1 cellular context compared by ENCODE assay signal in genomic region chr19:2427323-2428026, GRCh38.
TF ChIP-seq lines count a peak whose summit lies in the region.

Gene TIMM13, minus strand, starts transcription at chr19:2427586. Its CDS starts 53 bp downstream, at chr19:2427533.

TF ChIP-seq in K562, 482 proteins besides CTCF, POLR2A, EP300 and RAD21 (continued from another document and continues in another):
- TF ChIP-seq, protein P1, sequence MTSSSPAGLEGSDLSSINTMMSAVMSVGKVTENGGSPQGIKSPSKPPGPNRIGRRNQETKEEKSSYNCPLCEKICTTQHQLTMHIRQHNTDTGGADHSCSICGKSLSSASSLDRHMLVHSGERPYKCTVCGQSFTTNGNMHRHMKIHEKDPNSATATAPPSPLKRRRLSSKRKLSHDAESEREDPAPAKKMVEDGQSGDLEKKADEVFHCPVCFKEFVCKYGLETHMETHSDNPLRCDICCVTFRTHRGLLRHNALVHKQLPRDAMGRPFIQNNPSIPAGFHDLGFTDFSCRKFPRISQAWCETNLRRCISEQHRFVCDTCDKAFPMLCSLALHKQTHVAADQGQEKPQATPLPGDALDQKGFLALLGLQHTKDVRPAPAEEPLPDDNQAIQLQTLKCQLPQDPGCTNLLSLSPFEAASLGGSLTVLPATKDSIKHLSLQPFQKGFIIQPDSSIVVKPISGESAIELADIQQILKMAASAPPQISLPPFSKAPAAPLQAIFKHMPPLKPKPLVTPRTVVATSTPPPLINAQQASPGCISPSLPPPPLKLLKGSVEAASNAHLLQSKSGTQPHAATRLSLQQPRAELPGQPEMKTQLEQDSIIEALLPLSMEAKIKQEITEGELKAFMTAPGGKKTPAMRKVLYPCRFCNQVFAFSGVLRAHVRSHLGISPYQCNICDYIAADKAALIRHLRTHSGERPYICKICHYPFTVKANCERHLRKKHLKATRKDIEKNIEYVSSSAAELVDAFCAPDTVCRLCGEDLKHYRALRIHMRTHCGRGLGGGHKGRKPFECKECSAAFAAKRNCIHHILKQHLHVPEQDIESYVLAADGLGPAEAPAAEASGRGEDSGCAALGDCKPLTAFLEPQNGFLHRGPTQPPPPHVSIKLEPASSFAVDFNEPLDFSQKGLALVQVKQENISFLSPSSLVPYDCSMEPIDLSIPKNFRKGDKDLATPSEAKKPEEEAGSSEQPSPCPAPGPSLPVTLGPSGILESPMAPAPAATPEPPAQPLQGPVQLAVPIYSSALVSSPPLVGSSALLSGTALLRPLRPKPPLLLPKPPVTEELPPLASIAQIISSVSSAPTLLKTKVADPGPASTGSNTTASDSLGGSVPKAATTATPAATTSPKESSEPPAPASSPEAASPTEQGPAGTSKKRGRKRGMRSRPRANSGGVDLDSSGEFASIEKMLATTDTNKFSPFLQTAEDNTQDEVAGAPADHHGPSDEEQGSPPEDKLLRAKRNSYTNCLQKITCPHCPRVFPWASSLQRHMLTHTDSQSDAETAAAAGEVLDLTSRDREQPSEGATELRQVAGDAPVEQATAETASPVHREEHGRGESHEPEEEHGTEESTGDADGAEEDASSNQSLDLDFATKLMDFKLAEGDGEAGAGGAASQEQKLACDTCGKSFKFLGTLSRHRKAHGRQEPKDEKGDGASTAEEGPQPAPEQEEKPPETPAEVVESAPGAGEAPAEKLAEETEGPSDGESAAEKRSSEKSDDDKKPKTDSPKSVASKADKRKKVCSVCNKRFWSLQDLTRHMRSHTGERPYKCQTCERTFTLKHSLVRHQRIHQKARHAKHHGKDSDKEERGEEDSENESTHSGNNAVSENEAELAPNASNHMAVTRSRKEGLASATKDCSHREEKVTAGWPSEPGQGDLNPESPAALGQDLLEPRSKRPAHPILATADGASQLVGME (CRISPR knock-in tag; IDR thresholded peaks at IDR 0.05), result peak; percentile 78; the same call in 1 of the 2 replicates
- no peak for TF ChIP-seq CHD7 (IDR thresholded peaks at IDR 0.05; ENCODE audit: low read depth, low read length)
- peak; percentile 52; the same call in 1 of the 2 replicates for TF ChIP-seq KAT7 (CRISPR knock-in tag; IDR thresholded peaks at IDR 0.05; ENCODE audit: borderline replicate concordance)
- peak; percentile 57 to 83; a peak in 1 of 4 replicates for TF ChIP-seq SIN3A (IDR thresholded peaks at IDR 0.05; ENCODE audit: borderline replicate concordance in 2 of 2, control insufficient read depth in 1 of 2, low read depth in 2 of 2, low read length in 2 of 2)
- TF ChIP-seq PHF8 (IDR thresholded peaks at IDR 0.05; ENCODE audit: borderline replicate concordance, low read length), result peak; percentile 91
- no peak for TF ChIP-seq ZNF121 (CRISPR knock-in tag; conservative IDR thresholded peaks at IDR 0.05)
- no peak for TF ChIP-seq DMBX1 (CRISPR knock-in tag; IDR thresholded peaks at IDR 0.05; ENCODE audit: borderline replicate concordance)
- TF ChIP-seq HDAC1 (IDR thresholded peaks at IDR 0.05), result peak in 1 of 2 experiments; percentile 74; a peak in 2 of 4 replicates
- no peak for TF ChIP-seq PREB (CRISPR knock-in tag; IDR thresholded peaks at IDR 0.05)
- no peak for TF ChIP-seq TSC22D4 (tag; IDR thresholded peaks at IDR 0.05)
- TF ChIP-seq SMAD2 (IDR thresholded peaks at IDR 0.05; ENCODE audit: low read depth, low read length), result no peak
- TF ChIP-seq FOXM1 (IDR thresholded peaks at IDR 0.05; ENCODE audit: low read depth), result no peak
- no peak for TF ChIP-seq FOXM1 (CRISPR knock-in tag; IDR thresholded peaks at IDR 0.05; ENCODE audit: low read depth)
- TF ChIP-seq ZNF57 (CRISPR knock-in tag; IDR thresholded peaks at IDR 0.05), result no peak
- TF ChIP-seq ZNF224 (CRISPR knock-in tag; IDR thresholded peaks at IDR 0.05), result no peak
- TF ChIP-seq KAT2B (IDR thresholded peaks at IDR 0.05; ENCODE audit: low read depth, low read length), result no peak
- no peak for TF ChIP-seq ELK1 (CRISPR knock-in tag; IDR thresholded peaks at IDR 0.05)
- TF ChIP-seq ESRRB (CRISPR knock-in tag; IDR thresholded peaks at IDR 0.05; ENCODE audit: borderline replicate concordance), result no peak
- no peak; a peak in 1 of 4 replicates for TF ChIP-seq SRF (CRISPR knock-in tag; IDR thresholded peaks at IDR 0.05)
- TF ChIP-seq, protein P2, sequence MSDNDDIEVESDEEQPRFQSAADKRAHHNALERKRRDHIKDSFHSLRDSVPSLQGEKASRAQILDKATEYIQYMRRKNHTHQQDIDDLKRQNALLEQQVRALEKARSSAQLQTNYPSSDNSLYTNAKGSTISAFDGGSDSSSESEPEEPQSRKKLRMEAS (CRISPR knock-in tag; IDR thresholded peaks at IDR 0.05), result peak; percentile 95
- no peak for TF ChIP-seq ETS2 (tag; IDR thresholded peaks at IDR 0.05; ENCODE audit: borderline replicate concordance, poor library complexity, severe bottlenecking)
- peak; percentile 99 for TF ChIP-seq EP400 (IDR thresholded peaks at IDR 0.05)
- TF ChIP-seq DDX20 (tag; IDR thresholded peaks at IDR 0.05; ENCODE audit: low read depth), result no peak
- TF ChIP-seq ATF1 (CRISPR knock-in tag; IDR thresholded peaks at IDR 0.05), result peak; percentile 90
- TF ChIP-seq ATF1 (tag; IDR thresholded peaks at IDR 0.05), result peak; percentile 99
- TF ChIP-seq TRIM25 (IDR thresholded peaks at IDR 0.05; ENCODE audit: borderline replicate concordance), result no peak
- TF ChIP-seq CBX2 (IDR thresholded peaks at IDR 0.05; ENCODE audit: insufficient read depth, low read length, poor library complexity, severe bottlenecking), result no peak
- TF ChIP-seq XRCC3 (IDR thresholded peaks at IDR 0.05), result no peak
- TF ChIP-seq, protein P3, sequence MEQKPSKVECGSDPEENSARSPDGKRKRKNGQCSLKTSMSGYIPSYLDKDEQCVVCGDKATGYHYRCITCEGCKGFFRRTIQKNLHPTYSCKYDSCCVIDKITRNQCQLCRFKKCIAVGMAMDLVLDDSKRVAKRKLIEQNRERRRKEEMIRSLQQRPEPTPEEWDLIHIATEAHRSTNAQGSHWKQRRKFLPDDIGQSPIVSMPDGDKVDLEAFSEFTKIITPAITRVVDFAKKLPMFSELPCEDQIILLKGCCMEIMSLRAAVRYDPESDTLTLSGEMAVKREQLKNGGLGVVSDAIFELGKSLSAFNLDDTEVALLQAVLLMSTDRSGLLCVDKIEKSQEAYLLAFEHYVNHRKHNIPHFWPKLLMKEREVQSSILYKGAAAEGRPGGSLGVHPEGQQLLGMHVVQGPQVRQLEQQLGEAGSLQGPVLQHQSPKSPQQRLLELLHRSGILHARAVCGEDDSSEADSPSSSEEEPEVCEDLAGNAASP (IDR thresholded peaks at IDR 0.05), result peak; percentile 98
- no peak for TF ChIP-seq EWSR1 (IDR thresholded peaks at IDR 0.05; ENCODE audit: borderline replicate concordance, low read depth, partially characterized antibody)
- peak; percentile 91 for TF ChIP-seq RBBP5 (IDR thresholded peaks at IDR 0.05; ENCODE audit: borderline replicate concordance, insufficient read depth, low read length, poor library complexity, severe bottlenecking)
- TF ChIP-seq SAFB (IDR thresholded peaks at IDR 0.05; ENCODE audit: borderline replicate concordance, low read depth, low read length), result no peak
- TF ChIP-seq CHCHD3 (CRISPR knock-in tag; IDR thresholded peaks at IDR 0.05), result no peak
- TF ChIP-seq CREB1 (IDR thresholded peaks at IDR 0.05), result peak; percentile 96
- peak; percentile 98 for TF ChIP-seq CREB1 (CRISPR knock-in tag; IDR thresholded peaks at IDR 0.05)
- no peak for TF ChIP-seq KDM1A (IDR thresholded peaks at IDR 0.05)
- TF ChIP-seq STAG1 (CRISPR knock-in tag; IDR thresholded peaks at IDR 0.05; ENCODE audit: borderline replicate concordance), result no peak
- peak; percentile 55 for TF ChIP-seq KDM5B (IDR thresholded peaks at IDR 0.05; ENCODE audit: insufficient replicate concordance, low read depth, low read length)
- no peak for TF ChIP-seq MTF1 (CRISPR knock-in tag; IDR thresholded peaks at IDR 0.05; ENCODE audit: borderline replicate concordance)
- no peak for TF ChIP-seq CCAR2 (IDR thresholded peaks at IDR 0.05; ENCODE audit: low read depth, low read length)
